ENCODE assay signal across 34 cellular contexts in genomic region chr16:31496670-31497069, GRCh38. TPM values are rescaled to one million over a fixed set of nuclear protein-coding genes. Genes with fewer than 3 reads are reported as not detected.
"Had no signal": no experiment of that assay in that cellular context is flagged by ENCODE, and none has a peak within 500 bp of the region (broad histone marks: within the 10 kb centered on the region; RNA-seq: fewer than 3 reads in every experiment).

No MANE protein-coding gene starts in this region.

- H3K27ac ChIP-seq: brain microvascular endothelial cell, colonic mucosa, epithelial cell of prostate, esophagus squamous epithelium, gastroesophageal sphincter had no signal

- H3K4me1 Mint-ChIP-seq: activated CD4-positive, alpha-beta memory T cell treated with anti-CD3 and anti-CD28 coated beads, Interleukin-2, amount 10 ng/mL, durations not matched to agents 7 days and 5 days; activated CD4-positive, alpha-beta T cell treated with anti-CD3 and anti-CD28 coated beads for 36 hours; activated CD4-positive, alpha-beta T cell treated with anti-CD3 and anti-CD28 coated beads, Interleukin-2, amount 10 ng/mL, durations not matched to agents 24 days and 14 days had no signal

- DNase-seq: activated CD4-positive, alpha-beta memory T cell treated with anti-CD3 and anti-CD28 coated beads, Interleukin-2, amount 10 ng/mL, durations not matched to agents 7 days and 5 days; activated CD4-positive, alpha-beta T cell treated with anti-CD3 and anti-CD28 coated beads for 36 hours; activated CD4-positive, alpha-beta T cell treated with anti-CD3 and anti-CD28 coated beads, Interleukin-2, amount 10 ng/mL, durations not matched to agents 24 days and 14 days; activated CD4-positive, alpha-beta T cell treated with anti-CD3 and anti-CD28 coated beads, Interleukin-2, amount 50 U/mL, for 4 hours; activated CD4-positive, CD25-positive, alpha-beta regulatory T cell; activated CD4-positive, CD25-positive, alpha-beta regulatory T cell treated with anti-CD3 and anti-CD28 coated beads, Interleukin-2, amount 50 U/mL, for 72 hours; activated CD8-positive, alpha-beta memory T cell treated with anti-CD3 and anti-CD28 coated beads, Interleukin-2, amount 50 U/mL, for 48 hours; activated gamma-delta T cell; activated naive CD4-positive, alpha-beta T cell; activated naive CD4-positive, alpha-beta T cell treated with anti-CD3 and anti-CD28 coated beads, Interleukin-2, amount 50 U/mL, for 16 hours; activated T-cell treated with anti-CD3 and anti-CD28 coated beads for 4 hours; activated T-cell treated with anti-CD3 and anti-CD28 coated beads, Interleukin-2, amount 50 U/mL, for 24 hours; activated T-cell treated with anti-CD3 and anti-CD28 coated beads, Interleukin-2, amount 50 U/mL, for 72 hours; amniotic stem cell; anterior cingulate cortex; brain microvascular endothelial cell; colonic mucosa; effector CD8-positive, alpha-beta T cell; esophagus squamous epithelium; foreskin melanocyte; T-helper 2 cell had no signal

- H3K36me3 ChIP-seq: colonic mucosa had no signal

- H3K9me3 Mint-ChIP-seq: activated CD4-positive, alpha-beta memory T cell treated with anti-CD3 and anti-CD28 coated beads, Interleukin-2, amount 10 ng/mL, durations not matched to agents 7 days and 5 days; activated CD4-positive, alpha-beta T cell treated with anti-CD3 and anti-CD28 coated beads, Interleukin-2, amount 10 ng/mL, durations not matched to agents 24 days and 14 days; activated T-cell treated with anti-CD3 and anti-CD28 coated beads, Interleukin-2, amount 50 U/mL, for 24 hours; activated T-cell treated with anti-CD3 and anti-CD28 coated beads, Interleukin-2, amount 50 U/mL, for 72 hours; central memory CD8-positive, alpha-beta T cell had no signal

- H3K27ac Mint-ChIP-seq: activated CD4-positive, alpha-beta memory T cell treated with anti-CD3 and anti-CD28 coated beads, Interleukin-2, amount 10 ng/mL, durations not matched to agents 7 days and 5 days; activated CD4-positive, alpha-beta T cell treated with anti-CD3 and anti-CD28 coated beads for 36 hours; activated CD4-positive, alpha-beta T cell treated with anti-CD3 and anti-CD28 coated beads, Interleukin-2, amount 10 ng/mL, durations not matched to agents 24 days and 14 days; activated naive CD8-positive, alpha-beta T cell; activated T-cell treated with anti-CD3 and anti-CD28 coated beads, Interleukin-2, amount 50 U/mL, for 72 hours had no signal

- ATAC-seq: activated CD4-positive, alpha-beta T cell treated with anti-CD3 and anti-CD28 coated beads for 36 hours; activated T-cell treated with anti-CD3 and anti-CD28 coated beads, Interleukin-2, amount 50 U/mL, for 72 hours; gastroesophageal sphincter had no signal

- H3K4me1 ChIP-seq: colonic mucosa, esophagus squamous epithelium, gastroesophageal sphincter had no signal

- H3K4me3 ChIP-seq: colonic mucosa, esophagus squamous epithelium, gastroesophageal sphincter had no signal

- H3K9me3 ChIP-seq: colonic mucosa, esophagus squamous epithelium, gastroesophageal sphincter had no signal

- H3K4me3 Mint-ChIP-seq: activated CD4-positive, alpha-beta memory T cell treated with anti-CD3 and anti-CD28 coated beads, Interleukin-2, amount 10 ng/mL, durations not matched to agents 7 days and 5 days; activated CD4-positive, alpha-beta T cell treated with anti-CD3 and anti-CD28 coated beads for 36 hours; activated CD4-positive, alpha-beta T cell treated with anti-CD3 and anti-CD28 coated beads, Interleukin-2, amount 10 ng/mL, durations not matched to agents 24 days and 14 days; activated naive CD8-positive, alpha-beta T cell; activated T-cell treated with anti-CD3 and anti-CD28 coated beads, Interleukin-2, amount 50 U/mL, for 24 hours; activated T-cell treated with anti-CD3 and anti-CD28 coated beads, Interleukin-2, amount 50 U/mL, for 72 hours; central memory CD8-positive, alpha-beta T cell had no signal

- H3K27me3 ChIP-seq: brain microvascular endothelial cell, colonic mucosa, esophagus squamous epithelium, gastroesophageal sphincter had no signal

- H3K27me3 Mint-ChIP-seq: activated CD4-positive, alpha-beta memory T cell treated with anti-CD3 and anti-CD28 coated beads, Interleukin-2, amount 10 ng/mL, durations not matched to agents 7 days and 5 days; activated CD4-positive, alpha-beta T cell treated with anti-CD3 and anti-CD28 coated beads for 36 hours; activated CD4-positive, alpha-beta T cell treated with anti-CD3 and anti-CD28 coated beads, Interleukin-2, amount 10 ng/mL, durations not matched to agents 24 days and 14 days; activated naive CD8-positive, alpha-beta T cell; activated T-cell treated with anti-CD3 and anti-CD28 coated beads, Interleukin-2, amount 50 U/mL, for 24 hours; central memory CD8-positive, alpha-beta T cell had no signal

RNA-seq across cellular contexts. Expression of gene SLC5A2, which starts 13.7 kb away (rescaled TPM):
- total RNA-seq: activated CD4-positive, alpha-beta T cell treated with anti-CD3 and anti-CD28 coated beads, Interleukin-2, amount 10 ng/mL, durations not matched to agents 24 days and 14 days; activated T-cell treated with anti-CD3 and anti-CD28 coated beads, Interleukin-2, amount 50 U/mL, for 72 hours; astrocyte; cardiac septum; dermis microvascular lymphatic vessel endothelial cell; endothelial cell of umbilical vein; esophagus squamous epithelium; fibroblast of lung; gastroesophageal sphincter; glomerular endothelial cell; T-helper 1 cell treated with Interleukin-12 subunit alpha and Interleukin-12 subunit beta and Interleukin-4 antibody, amounts not matched to agents 30 ng/mL and 1 ng/mL, for 36 hours had no signal

RNA-seq across cellular contexts. Expression of gene AHSP, which starts 31.0 kb away (rescaled TPM):
- total RNA-seq: activated CD4-positive, alpha-beta memory T cell treated with anti-CD3 and anti-CD28 coated beads, Interleukin-2, amount 10 ng/mL, durations not matched to agents 7 days and 5 days; activated CD4-positive, alpha-beta T cell treated with anti-CD3 and anti-CD28 coated beads for 36 hours; activated CD4-positive, alpha-beta T cell treated with anti-CD3 and anti-CD28 coated beads, Interleukin-2, amount 10 ng/mL, durations not matched to agents 24 days and 14 days; activated T-cell treated with anti-CD3 and anti-CD28 coated beads, Interleukin-2, amount 50 U/mL, for 72 hours; astrocyte; bronchial epithelial cell; colonic mucosa; dermis microvascular lymphatic vessel endothelial cell; endothelial cell of umbilical vein; esophagus squamous epithelium; fibroblast of lung; fibroblast of villous mesenchyme; gastroesophageal sphincter; glomerular endothelial cell; T-helper 1 cell treated with Interleukin-12 subunit alpha and Interleukin-12 subunit beta and Interleukin-4 antibody, amounts not matched to agents 30 ng/mL and 1 ng/mL, for 36 hours had no signal
